In the genomic region with DNA sequence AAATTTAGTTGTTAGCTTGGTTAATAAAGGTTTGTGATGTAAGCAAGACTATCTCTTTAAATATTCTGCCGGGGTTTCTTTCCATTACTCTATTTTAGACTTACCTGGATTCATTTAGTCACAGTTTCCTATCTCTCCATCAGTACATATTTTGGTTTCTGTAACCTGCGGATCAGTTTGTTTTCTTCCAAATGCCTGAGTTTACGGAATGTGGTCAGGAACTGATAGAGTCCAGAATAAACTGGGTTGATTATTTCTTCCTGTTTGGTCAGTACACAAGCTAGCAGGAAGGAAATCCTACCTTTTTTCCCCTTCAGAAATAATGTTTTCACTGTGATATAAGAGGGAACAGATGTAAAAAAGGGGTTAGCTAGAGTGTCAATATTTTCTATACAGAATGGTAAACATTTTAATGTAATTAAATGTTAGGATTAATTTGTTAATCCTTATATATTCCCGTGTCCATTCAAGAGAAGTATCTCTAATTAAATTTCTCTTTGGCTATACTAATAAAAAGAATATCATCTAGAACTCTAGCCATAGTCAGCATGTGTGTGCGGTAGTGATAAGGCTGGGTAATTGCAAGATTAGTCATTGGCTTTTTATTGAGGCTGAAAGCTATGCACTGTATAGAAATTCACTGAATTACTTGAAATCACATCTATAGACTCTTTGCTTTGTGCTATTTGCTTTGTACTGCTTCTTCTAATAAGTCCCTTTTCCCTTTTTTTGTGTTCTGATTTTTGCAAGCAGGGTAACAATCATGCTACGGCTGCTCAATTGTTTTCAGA, we compare ENCODE assay signal across 15 cellular contexts.
"Had no signal": no experiment of that assay in that cellular context is flagged by ENCODE, and none has a peak within 500 bp of the region (broad histone marks: within the 10 kb centered on the region; RNA-seq: fewer than 3 reads in every experiment).

No MANE protein-coding gene starts in this region.

- H3K27ac ChIP-seq: dorsolateral prefrontal cortex, gastrocnemius medialis, heart right ventricle, left ventricle myocardium inferior, skin epidermis, thyroid gland, vagina had no signal

- H3K36me3 ChIP-seq: gastrocnemius medialis, heart right ventricle, left ventricle myocardium inferior, thyroid gland, vagina had no signal

- H3K4me1 ChIP-seq: gastrocnemius medialis, thyroid gland, vagina had no signal

- H3K27me3 ChIP-seq: dorsolateral prefrontal cortex, gastrocnemius medialis, heart right ventricle, thyroid gland, vagina had no signal

- DNase-seq: activated CD4-positive, alpha-beta T cell treated with anti-CD3 and anti-CD28 coated beads, Interleukin-2, amount 10 ng/mL, durations not matched to agents 7 days and 5 days; activated CD4-positive, CD25-positive, alpha-beta regulatory T cell; activated CD8-positive, alpha-beta memory T cell treated with anti-CD3 and anti-CD28 coated beads for 24 hours; activated naive CD4-positive, alpha-beta T cell treated with Interleukin-2 at 50 U/mL for 16 hours; activated naive CD8-positive, alpha-beta T cell treated with anti-CD3 and anti-CD28 coated beads, Interleukin-2, amount 50 U/mL, for 24 hours; cerebellar nuclear complex; dorsolateral prefrontal cortex; gastrocnemius medialis; heart right ventricle; left ventricle myocardium inferior; stimulated activated CD4-positive, alpha-beta T cell treated with anti-CD3 and anti-CD28 coated beads, Interleukin-4, amount 100 ng/mL, for 4 hours; T-helper 2 cell; thyroid gland had no signal

- H3K4me3 ChIP-seq: dorsolateral prefrontal cortex, gastrocnemius medialis, heart right ventricle, left ventricle myocardium inferior, skin epidermis, thyroid gland, vagina had no signal

- ATAC-seq: activated naive CD8-positive, alpha-beta T cell treated with anti-CD3 and anti-CD28 coated beads, Interleukin-2, amount 50 U/mL, for 24 hours; gastrocnemius medialis; heart right ventricle had no signal

- H3K9me3 ChIP-seq: gastrocnemius medialis, heart right ventricle, left ventricle myocardium inferior, thyroid gland, vagina had no signal
